In the genomic region with DNA sequence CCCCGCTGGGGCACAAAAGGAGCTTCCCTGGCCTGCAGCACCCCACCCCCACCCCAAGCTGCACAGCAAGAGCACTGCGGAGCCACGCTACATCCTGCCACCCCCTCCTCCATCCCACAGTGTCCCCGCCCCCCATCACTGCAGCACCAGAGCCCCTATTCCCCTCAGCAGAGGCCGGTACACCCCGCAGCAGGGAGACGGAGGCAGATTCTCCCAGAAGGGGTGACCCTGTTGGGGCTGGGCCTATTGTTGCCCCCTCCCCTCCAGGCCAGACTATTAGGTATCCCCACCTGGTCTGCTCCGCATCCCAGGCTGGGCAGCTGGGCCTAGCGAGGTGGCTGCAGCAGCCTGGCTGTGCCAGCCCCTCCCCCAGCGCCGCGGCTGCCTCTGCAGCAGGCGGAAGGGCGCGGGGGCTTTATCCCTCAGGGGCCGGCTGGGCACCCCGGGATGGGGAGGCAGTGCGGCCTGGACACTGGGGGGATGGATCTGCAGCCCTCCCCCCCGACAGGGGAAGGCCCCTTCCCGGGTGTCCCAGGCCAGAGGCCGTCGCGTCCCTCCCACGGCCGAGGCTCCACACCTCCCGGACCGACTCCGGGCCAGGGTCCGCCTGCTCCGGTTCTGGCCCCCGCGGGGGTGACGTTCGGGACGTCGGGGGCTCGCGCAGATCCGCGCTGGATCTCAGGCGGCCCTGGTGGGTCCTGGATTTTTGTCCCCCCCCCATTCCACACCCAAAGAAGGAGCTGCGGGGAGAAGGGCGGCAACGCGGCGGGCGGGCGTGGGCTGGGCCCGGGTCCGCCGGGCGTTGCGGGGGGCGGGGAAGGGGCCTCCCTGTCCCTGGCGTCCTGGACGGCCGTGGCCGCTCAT, we compare ENCODE assay signal across 1 cellular context.
TF ChIP-seq lines count a peak whose summit lies in the region.

No MANE protein-coding gene starts in this region.

TF ChIP-seq in IMR-90, 13 proteins besides CTCF, POLR2A, EP300 and RAD21 (continued from another document):
- TF ChIP-seq, protein P1, sequence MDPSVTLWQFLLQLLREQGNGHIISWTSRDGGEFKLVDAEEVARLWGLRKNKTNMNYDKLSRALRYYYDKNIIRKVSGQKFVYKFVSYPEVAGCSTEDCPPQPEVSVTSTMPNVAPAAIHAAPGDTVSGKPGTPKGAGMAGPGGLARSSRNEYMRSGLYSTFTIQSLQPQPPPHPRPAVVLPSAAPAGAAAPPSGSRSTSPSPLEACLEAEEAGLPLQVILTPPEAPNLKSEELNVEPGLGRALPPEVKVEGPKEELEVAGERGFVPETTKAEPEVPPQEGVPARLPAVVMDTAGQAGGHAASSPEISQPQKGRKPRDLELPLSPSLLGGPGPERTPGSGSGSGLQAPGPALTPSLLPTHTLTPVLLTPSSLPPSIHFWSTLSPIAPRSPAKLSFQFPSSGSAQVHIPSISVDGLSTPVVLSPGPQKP (IDR thresholded peaks at IDR 0.05; ENCODE audit: borderline replicate concordance, low read depth, low read length), result no peak
- peak; percentile 5; the same call in 1 of the 2 replicates for TF ChIP-seq MAZ (IDR thresholded peaks at IDR 0.05; ENCODE audit: borderline replicate concordance, low read depth, low read length)
